ENCODE assay signal across 23 cellular contexts in genomic region chr4:98544818-98545399, GRCh38.
DNase-seq lines count a peak whose midpoint lies in the region; ATAC-seq and TF ChIP-seq lines count a peak whose summit lies in the region.
"Had no signal": no experiment of that assay in that cellular context is flagged by ENCODE, and none has a peak within 500 bp of the region (broad histone marks: within the 10 kb centered on the region; RNA-seq: fewer than 3 reads in every experiment).

No MANE protein-coding gene starts in this region.

- H3K4me1 Mint-ChIP-seq in CD8-positive, alpha-beta T cell (ENCODE audit: low read depth): peaks cover 22% of the 10 kb centered on the region
- H3K4me1 Mint-ChIP-seq in activated naive CD8-positive, alpha-beta T cell treated with anti-CD3 and anti-CD28 coated beads, Interleukin-2, amount 50 U/mL, for 24 hours: peaks cover 17% of the 10 kb centered on the region

- no peaks in the 10 kb centered on the region for H3K9me3 ChIP-seq in CD8-positive, alpha-beta T cell (ENCODE audit: low read length)
- no peaks in the 10 kb centered on the region for H3K9me3 ChIP-seq in gastroesophageal sphincter
- H3K9me3 ChIP-seq: MG63, upper lobe of left lung had no signal

- intact Hi-C loops in CD8-positive, alpha-beta T cell (cut with DNase I, micrococcal nuclease): no loop called here

- H3K36me3 Mint-ChIP-seq in CD8-positive, alpha-beta T cell: no peaks in the 10 kb centered on the region
- no peaks in the 10 kb centered on the region for H3K36me3 Mint-ChIP-seq in activated naive CD8-positive, alpha-beta T cell treated with anti-CD3 and anti-CD28 coated beads, Interleukin-2, amount 50 U/mL, for 24 hours (ENCODE audit: low read depth)
- H3K36me3 Mint-ChIP-seq: CD8-positive, alpha-beta memory T cell had no signal

- POLR2A ChIA-PET in CD8-positive, alpha-beta T cell (lab: Charles Lee): no interaction called here

- no peaks in the 10 kb centered on the region for H3K36me3 ChIP-seq in CD8-positive, alpha-beta T cell (ENCODE audit: insufficient read depth, low read length)
- no peaks in the 10 kb centered on the region for H3K36me3 ChIP-seq in gastroesophageal sphincter
- H3K36me3 ChIP-seq: MG63, upper lobe of left lung had no signal

- CTCF ChIA-PET in CD8-positive, alpha-beta T cell (lab: Charles Lee): interaction anchor here (0.8 kb wide), 1 partner anchor 15 kb away, joined by 5 read pairs; no protein-coding TSS in a partner anchor

- no peak for TF ChIP-seq CTCF in CD8-positive, alpha-beta T cell (IDR thresholded peaks at IDR 0.05)
- TF ChIP-seq CTCF in gastroesophageal sphincter (IDR thresholded peaks at IDR 0.05): no peak

- no peak for ATAC-seq in CD8-positive, alpha-beta T cell
- ATAC-seq in HG03175 (IDR thresholded peaks at IDR 0.05; ENCODE audit: unreplicated experiment) (peak; percentile 45), HG02759 (IDR thresholded peaks at IDR 0.05; ENCODE audit: unreplicated experiment) (no peak), gastroesophageal sphincter (no peak)
- no peak for ATAC-seq in activated naive CD8-positive, alpha-beta T cell treated with anti-CD3 and anti-CD28 coated beads, Interleukin-2, amount 50 U/mL, for 24 hours
- ATAC-seq: GM23338, sciatic nerve had no signal

- H3K4me1 ChIP-seq in CD8-positive, alpha-beta T cell (ENCODE audit: insufficient read depth, low read length): peaks cover 9% of the 10 kb centered on the region
- peaks cover 0 to 7% (median 4%) of the 10 kb centered on the region in 3 donors for H3K4me1 ChIP-seq in gastroesophageal sphincter
- H3K4me1 ChIP-seq: upper lobe of left lung had no signal

- WGBS in gastroesophageal sphincter (ENCODE audit: low coverage in 1 of 2), 2 donors: 33 to 50% methylated on average over 1 of the region's 3 CpGs

- H3K4me3 ChIP-seq in CD8-positive, alpha-beta T cell (ENCODE audit: low read depth, low read length): no peak overlapping the region
- H3K4me3 ChIP-seq in gastroesophageal sphincter: no peak overlapping the region
- H3K4me3 ChIP-seq: GM23338, MG63, upper lobe of left lung had no signal

- no peaks in the 10 kb centered on the region for H3K9me3 Mint-ChIP-seq in CD8-positive, alpha-beta T cell
- H3K9me3 Mint-ChIP-seq in activated naive CD8-positive, alpha-beta T cell treated with anti-CD3 and anti-CD28 coated beads, Interleukin-2, amount 50 U/mL, for 24 hours: no peaks in the 10 kb centered on the region
- H3K9me3 Mint-ChIP-seq: activated naive CD8-positive, alpha-beta T cell treated with anti-CD3 and anti-CD28 coated beads, Interleukin-2, amount 10 ng/mL, durations not matched to agents 7 days and 5 days; CD8-positive, alpha-beta memory T cell; GM23338 had no signal

- H3K4me3 Mint-ChIP-seq in CD8-positive, alpha-beta T cell: peak overlapping the region; percentile 4
- H3K4me3 Mint-ChIP-seq in activated naive CD8-positive, alpha-beta T cell treated with anti-CD3 and anti-CD28 coated beads, Interleukin-2, amount 50 U/mL, for 24 hours: peak overlapping the region; percentile 0
- H3K4me3 Mint-ChIP-seq: activated naive CD8-positive, alpha-beta T cell treated with anti-CD3 and anti-CD28 coated beads, Interleukin-2, amount 10 ng/mL, durations not matched to agents 7 days and 5 days; CD8-positive, alpha-beta memory T cell; GM23338; neural crest cell had no signal

- no peak for TF ChIP-seq EP300 in gastroesophageal sphincter (IDR thresholded peaks at IDR 0.05)

- H3K27me3 Mint-ChIP-seq in CD8-positive, alpha-beta T cell (ENCODE audit: low read depth): no peaks in the 10 kb centered on the region
- H3K27me3 Mint-ChIP-seq in activated naive CD8-positive, alpha-beta T cell treated with anti-CD3 and anti-CD28 coated beads, Interleukin-2, amount 50 U/mL, for 24 hours: no peaks in the 10 kb centered on the region
- H3K27me3 Mint-ChIP-seq: activated naive CD8-positive, alpha-beta T cell treated with anti-CD3 and anti-CD28 coated beads, Interleukin-2, amount 10 ng/mL, durations not matched to agents 7 days and 5 days; CD8-positive, alpha-beta memory T cell had no signal

- no peak overlapping the region for H3K27ac ChIP-seq in CD8-positive, alpha-beta T cell (ENCODE audit: low read depth, low read length)
- H3K27ac ChIP-seq in gastroesophageal sphincter: no peak overlapping the region
- H3K27ac ChIP-seq: 22Rv1, upper lobe of left lung had no signal

- H3K27me3 ChIP-seq in CD8-positive, alpha-beta T cell (ENCODE audit: insufficient read depth, low read length): no peaks in the 10 kb centered on the region
- no peaks in the 10 kb centered on the region for H3K27me3 ChIP-seq in gastroesophageal sphincter
- H3K27me3 ChIP-seq: MG63, upper lobe of left lung had no signal

- DNase-seq in DMS 273 (lab: John Stamatoyannopoulos, UW; ENCODE audit: unreplicated experiment) (peak; percentile 50), DMS 273 treated with DMSO at 0.1 percent for 48 hours (lab: John Stamatoyannopoulos, UW) (no peak), NCI-H526 (lab: John Stamatoyannopoulos, UW) (no peak)
- no peak for DNase-seq in CD8-positive, alpha-beta T cell
- DNase-seq in activated naive CD8-positive, alpha-beta T cell treated with anti-CD3 and anti-CD28 coated beads, Interleukin-2, amount 50 U/mL, for 24 hours: no peak
- DNase-seq: activated CD4-positive, alpha-beta T cell treated with anti-CD3 and anti-CD28 coated beads for 1 hour; activated naive CD8-positive, alpha-beta T cell treated with anti-CD3 and anti-CD28 coated beads, Interleukin-2, amount 10 ng/mL, durations not matched to agents 7 days and 5 days; CD8-positive, alpha-beta memory T cell; effector CD8-positive, alpha-beta T cell; foreskin melanocyte; MG63; NCI-H1417 treated with DMSO at 0.1 percent for 48 hours; NCI-H774; SHP77; SW 1271; upper lobe of left lung had no signal

- no peak for TF ChIP-seq POLR2A in gastroesophageal sphincter (IDR thresholded peaks at IDR 0.05)

- H3K27ac Mint-ChIP-seq in CD8-positive, alpha-beta T cell: peak overlapping the region; percentile 66
- H3K27ac Mint-ChIP-seq in activated naive CD8-positive, alpha-beta T cell treated with anti-CD3 and anti-CD28 coated beads, Interleukin-2, amount 50 U/mL, for 24 hours: peak overlapping the region; percentile 5
- H3K27ac Mint-ChIP-seq: activated naive CD8-positive, alpha-beta T cell treated with anti-CD3 and anti-CD28 coated beads, Interleukin-2, amount 10 ng/mL, durations not matched to agents 7 days and 5 days; GM23338 had no signal
